1 cellular context compared by ENCODE assay signal in genomic region chr1:155514582-155515187, GRCh38.
TF ChIP-seq lines count a peak whose summit lies in the region.

No MANE protein-coding gene starts in this region.

TF ChIP-seq in K562, 482 proteins besides CTCF, POLR2A, EP300 and RAD21 (continued from another document):
- TF ChIP-seq, protein P1, sequence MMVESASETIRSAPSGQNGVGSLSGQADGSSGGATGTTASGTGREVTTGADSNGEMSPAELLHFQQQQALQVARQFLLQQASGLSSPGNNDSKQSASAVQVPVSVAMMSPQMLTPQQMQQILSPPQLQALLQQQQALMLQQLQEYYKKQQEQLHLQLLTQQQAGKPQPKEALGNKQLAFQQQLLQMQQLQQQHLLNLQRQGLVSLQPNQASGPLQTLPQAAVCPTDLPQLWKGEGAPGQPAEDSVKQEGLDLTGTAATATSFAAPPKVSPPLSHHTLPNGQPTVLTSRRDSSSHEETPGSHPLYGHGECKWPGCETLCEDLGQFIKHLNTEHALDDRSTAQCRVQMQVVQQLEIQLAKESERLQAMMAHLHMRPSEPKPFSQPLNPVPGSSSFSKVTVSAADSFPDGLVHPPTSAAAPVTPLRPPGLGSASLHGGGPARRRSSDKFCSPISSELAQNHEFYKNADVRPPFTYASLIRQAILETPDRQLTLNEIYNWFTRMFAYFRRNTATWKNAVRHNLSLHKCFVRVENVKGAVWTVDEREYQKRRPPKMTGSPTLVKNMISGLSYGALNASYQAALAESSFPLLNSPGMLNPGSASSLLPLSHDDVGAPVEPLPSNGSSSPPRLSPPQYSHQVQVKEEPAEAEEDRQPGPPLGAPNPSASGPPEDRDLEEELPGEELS (CRISPR knock-in tag; IDR thresholded peaks at IDR 0.05; ENCODE audit: borderline replicate concordance) = no peak
- TF ChIP-seq SLC30A9 (CRISPR knock-in tag; IDR thresholded peaks at IDR 0.05) (no peak), DPF2 (IDR thresholded peaks at IDR 0.05) (0 out of 2 replicates have a peak, but pooled peaks have one; percentile 15), SAP30 (IDR thresholded peaks at IDR 0.05; ENCODE audit: borderline replicate concordance, insufficient read depth, low read depth, low read length, poor library complexity, severe bottlenecking) (no peak), UBTF (IDR thresholded peaks at IDR 0.05; ENCODE audit: borderline replicate concordance in 1 of 2, low read depth in 2 of 2, low read length in 2 of 2) (0 out of 4 replicates have a peak, but pooled peaks have one; percentile 23 to 30), RB1 (IDR thresholded peaks at IDR 0.05; ENCODE audit: low read depth) (0 out of 2 replicates have a peak, but pooled peaks have one; percentile 18), COPS2 (conservative IDR thresholded peaks at IDR 0.05) (no peak)
